ENCODE assay signal across 1 cellular context in genomic region chr6:27471365-27472115, GRCh38.
TF ChIP-seq lines count a peak whose summit lies in the region.

No MANE protein-coding gene starts in this region.

TF ChIP-seq in H1, 55 proteins besides CTCF, POLR2A, EP300 and RAD21 (continued from another document):
- TF ChIP-seq NANOG (IDR thresholded peaks at IDR 0.05; ENCODE audit: insufficient read depth, low read depth, low read length, poor library complexity, severe bottlenecking) (no peak), CBX8 (IDR thresholded peaks at IDR 0.05; ENCODE audit: borderline replicate concordance, low read depth, low read length) (no peak)
- TF ChIP-seq, protein P1, sequence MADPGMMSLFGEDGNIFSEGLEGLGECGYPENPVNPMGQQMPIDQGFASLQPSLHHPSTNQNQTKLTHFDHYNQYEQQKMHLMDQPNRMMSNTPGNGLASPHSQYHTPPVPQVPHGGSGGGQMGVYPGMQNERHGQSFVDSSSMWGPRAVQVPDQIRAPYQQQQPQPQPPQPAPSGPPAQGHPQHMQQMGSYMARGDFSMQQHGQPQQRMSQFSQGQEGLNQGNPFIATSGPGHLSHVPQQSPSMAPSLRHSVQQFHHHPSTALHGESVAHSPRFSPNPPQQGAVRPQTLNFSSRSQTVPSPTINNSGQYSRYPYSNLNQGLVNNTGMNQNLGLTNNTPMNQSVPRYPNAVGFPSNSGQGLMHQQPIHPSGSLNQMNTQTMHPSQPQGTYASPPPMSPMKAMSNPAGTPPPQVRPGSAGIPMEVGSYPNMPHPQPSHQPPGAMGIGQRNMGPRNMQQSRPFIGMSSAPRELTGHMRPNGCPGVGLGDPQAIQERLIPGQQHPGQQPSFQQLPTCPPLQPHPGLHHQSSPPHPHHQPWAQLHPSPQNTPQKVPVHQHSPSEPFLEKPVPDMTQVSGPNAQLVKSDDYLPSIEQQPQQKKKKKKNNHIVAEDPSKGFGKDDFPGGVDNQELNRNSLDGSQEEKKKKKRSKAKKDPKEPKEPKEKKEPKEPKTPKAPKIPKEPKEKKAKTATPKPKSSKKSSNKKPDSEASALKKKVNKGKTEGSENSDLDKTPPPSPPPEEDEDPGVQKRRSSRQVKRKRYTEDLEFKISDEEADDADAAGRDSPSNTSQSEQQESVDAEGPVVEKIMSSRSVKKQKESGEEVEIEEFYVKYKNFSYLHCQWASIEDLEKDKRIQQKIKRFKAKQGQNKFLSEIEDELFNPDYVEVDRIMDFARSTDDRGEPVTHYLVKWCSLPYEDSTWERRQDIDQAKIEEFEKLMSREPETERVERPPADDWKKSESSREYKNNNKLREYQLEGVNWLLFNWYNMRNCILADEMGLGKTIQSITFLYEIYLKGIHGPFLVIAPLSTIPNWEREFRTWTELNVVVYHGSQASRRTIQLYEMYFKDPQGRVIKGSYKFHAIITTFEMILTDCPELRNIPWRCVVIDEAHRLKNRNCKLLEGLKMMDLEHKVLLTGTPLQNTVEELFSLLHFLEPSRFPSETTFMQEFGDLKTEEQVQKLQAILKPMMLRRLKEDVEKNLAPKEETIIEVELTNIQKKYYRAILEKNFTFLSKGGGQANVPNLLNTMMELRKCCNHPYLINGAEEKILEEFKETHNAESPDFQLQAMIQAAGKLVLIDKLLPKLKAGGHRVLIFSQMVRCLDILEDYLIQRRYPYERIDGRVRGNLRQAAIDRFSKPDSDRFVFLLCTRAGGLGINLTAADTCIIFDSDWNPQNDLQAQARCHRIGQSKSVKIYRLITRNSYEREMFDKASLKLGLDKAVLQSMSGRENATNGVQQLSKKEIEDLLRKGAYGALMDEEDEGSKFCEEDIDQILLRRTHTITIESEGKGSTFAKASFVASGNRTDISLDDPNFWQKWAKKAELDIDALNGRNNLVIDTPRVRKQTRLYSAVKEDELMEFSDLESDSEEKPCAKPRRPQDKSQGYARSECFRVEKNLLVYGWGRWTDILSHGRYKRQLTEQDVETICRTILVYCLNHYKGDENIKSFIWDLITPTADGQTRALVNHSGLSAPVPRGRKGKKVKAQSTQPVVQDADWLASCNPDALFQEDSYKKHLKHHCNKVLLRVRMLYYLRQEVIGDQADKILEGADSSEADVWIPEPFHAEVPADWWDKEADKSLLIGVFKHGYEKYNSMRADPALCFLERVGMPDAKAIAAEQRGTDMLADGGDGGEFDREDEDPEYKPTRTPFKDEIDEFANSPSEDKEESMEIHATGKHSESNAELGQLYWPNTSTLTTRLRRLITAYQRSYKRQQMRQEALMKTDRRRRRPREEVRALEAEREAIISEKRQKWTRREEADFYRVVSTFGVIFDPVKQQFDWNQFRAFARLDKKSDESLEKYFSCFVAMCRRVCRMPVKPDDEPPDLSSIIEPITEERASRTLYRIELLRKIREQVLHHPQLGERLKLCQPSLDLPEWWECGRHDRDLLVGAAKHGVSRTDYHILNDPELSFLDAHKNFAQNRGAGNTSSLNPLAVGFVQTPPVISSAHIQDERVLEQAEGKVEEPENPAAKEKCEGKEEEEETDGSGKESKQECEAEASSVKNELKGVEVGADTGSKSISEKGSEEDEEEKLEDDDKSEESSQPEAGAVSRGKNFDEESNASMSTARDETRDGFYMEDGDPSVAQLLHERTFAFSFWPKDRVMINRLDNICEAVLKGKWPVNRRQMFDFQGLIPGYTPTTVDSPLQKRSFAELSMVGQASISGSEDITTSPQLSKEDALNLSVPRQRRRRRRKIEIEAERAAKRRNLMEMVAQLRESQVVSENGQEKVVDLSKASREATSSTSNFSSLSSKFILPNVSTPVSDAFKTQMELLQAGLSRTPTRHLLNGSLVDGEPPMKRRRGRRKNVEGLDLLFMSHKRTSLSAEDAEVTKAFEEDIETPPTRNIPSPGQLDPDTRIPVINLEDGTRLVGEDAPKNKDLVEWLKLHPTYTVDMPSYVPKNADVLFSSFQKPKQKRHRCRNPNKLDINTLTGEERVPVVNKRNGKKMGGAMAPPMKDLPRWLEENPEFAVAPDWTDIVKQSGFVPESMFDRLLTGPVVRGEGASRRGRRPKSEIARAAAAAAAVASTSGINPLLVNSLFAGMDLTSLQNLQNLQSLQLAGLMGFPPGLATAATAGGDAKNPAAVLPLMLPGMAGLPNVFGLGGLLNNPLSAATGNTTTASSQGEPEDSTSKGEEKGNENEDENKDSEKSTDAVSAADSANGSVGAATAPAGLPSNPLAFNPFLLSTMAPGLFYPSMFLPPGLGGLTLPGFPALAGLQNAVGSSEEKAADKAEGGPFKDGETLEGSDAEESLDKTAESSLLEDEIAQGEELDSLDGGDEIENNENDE (IDR thresholded peaks at IDR 0.05; ENCODE audit: insufficient replicate concordance, low read length) = no peak
